8 cellular contexts compared by ENCODE assay signal in genomic region chr4:139619644-139620043, GRCh38. TPM values are rescaled to one million over a fixed set of nuclear protein-coding genes. Genes with fewer than 3 reads are reported as not detected.
DNase-seq lines count a peak whose midpoint lies in the region; ATAC-seq, FAIRE-seq and TF ChIP-seq lines count a peak whose summit lies in the region.

No MANE protein-coding gene starts in this region.

- no CpG with 5 or more reads among the region's 5 CpGs for WGBS in H9 (ENCODE audit: extremely low coverage, insufficient read length, low lambda C conversion rate)
- WGBS in H1 (ENCODE audit: extremely low coverage in 1 of 2, insufficient coverage in 1 of 2, insufficient read length in 1 of 2, insufficient replicate concordance in 2 of 2, low coverage in 1 of 2, low lambda C conversion rate in 2 of 2, missing lambda C conversion rate in 1 of 2), 2 experiments: 78% methylated on average over 5 of the region's 5 CpGs; no CpG with 5 or more reads in 1 of the 2 experiments

- TF ChIP-seq RAD21 in H1 (IDR thresholded peaks at IDR 0.05 in 1 of 2, conservative IDR thresholded peaks at IDR 0.05 in 1 of 2; ENCODE audit: low read depth in 2 of 2, low read length in 2 of 2): peak; percentile 38 to 58; a peak in 3 of 4 replicates

- H3K4me2 ChIP-seq in H9 (ENCODE audit: insufficient read depth, insufficient read length, low read length) (no peak overlapping the region), H1 (ENCODE audit: insufficient read depth in 1 of 2, low read depth in 2 of 2, low read length in 2 of 2) (no peak overlapping the region)

- peaks cover 0 to 7% of the 10 kb centered on the region in 2 experiments; a peak in 2 of 5 replicates for H3K9me3 Mint-ChIP-seq in H9
- no peaks in the 10 kb centered on the region for H3K9me3 Mint-ChIP-seq in stimulated activated effector memory CD8-positive, alpha-beta T cell treated with anti-CD3 and anti-CD28 coated beads, Interleukin-12 subunit alpha, Interleukin-12 subunit beta, amount 100 ng/mL, for 72 hours

- H3K27me3 Mint-ChIP-seq in H9 (ENCODE audit: low read depth): peaks cover 80% of the 10 kb centered on the region

- DNase-seq in NCI-H748 (lab: John Stamatoyannopoulos, UW; ENCODE audit: unreplicated experiment) (peak; percentile 5), NCI-H748 treated with DMSO at 0.1 percent for 48 hours (lab: John Stamatoyannopoulos, UW) (no peak), H9 (no peak), NB4 (ENCODE audit: low read depth) (peak; percentile 32), H1 (ENCODE audit: low read depth in 1 of 2, low spot score in 2 of 2) (no peak), mesenteric fat pad (ENCODE audit: low spot score) (no peak), retina (no peak)
- DNase-seq in stimulated activated effector memory CD8-positive, alpha-beta T cell treated with anti-CD3 and anti-CD28 coated beads, Interleukin-12 subunit alpha, Interleukin-12 subunit beta, amount 100 ng/mL, for 72 hours (ENCODE audit: low spot score in 2 of 2): no peak

- H3K27ac ChIP-seq in H9 (ENCODE audit: insufficient read length, low read depth, low read length) (no peak overlapping the region), H1 (ENCODE audit: low read depth, low read length) (no peak overlapping the region)

- POLR2A ChIA-PET in H1 (lab: Charles Lee; ENCODE audit: partially characterized antibody): interaction anchor here (1.5 kb wide), 1 partner anchor 14 kb away, joined by 5 read pairs; no protein-coding TSS in a partner anchor

- H3K36me3 ChIP-seq in H1 (ENCODE audit: control insufficient read depth in 2 of 4, insufficient read depth in 4 of 4, low read length in 3 of 4): no peaks in the 10 kb centered on the region; a peak in 1 of 8 replicates

- TF ChIP-seq CTCF in H9 (conservative IDR thresholded peaks at IDR 0.05) (peak; percentile 75), NB4 (IDR thresholded peaks at IDR 0.05; ENCODE audit: low read depth, low read length) (peak; percentile 65), H1 (IDR thresholded peaks at IDR 0.05; ENCODE audit: control extremely low read depth in 1 of 3, insufficient read depth in 1 of 3, low read depth in 1 of 3, low read length in 3 of 3) (peak in 2 of 3 experiments; percentile 67 to 71; a peak in 3 of 4 replicates)

- H2BK120ac ChIP-seq in H9 (ENCODE audit: low read depth, low read length, poor library complexity, severe bottlenecking) (no peak overlapping the region), H1 (replicated peaks; ENCODE audit: low read depth, low read length) (no peak overlapping the region)

- H4K8ac ChIP-seq in H9 (replicated peaks; ENCODE audit: insufficient read length, low read depth, low read length) (no peak overlapping the region), H1 (ENCODE audit: extremely low read depth, insufficient read depth, low read length) (no peak overlapping the region)

- no peak overlapping the region for H3K18ac ChIP-seq in H9 (ENCODE audit: insufficient read length, low read depth, low read length)
- H3K18ac ChIP-seq in H1 (ENCODE audit: extremely low read depth, low read length): no peak overlapping the region

- H3K79me2 ChIP-seq in H9 (ENCODE audit: insufficient read depth, low read length) (no peaks in the 10 kb centered on the region; the same call in 1 of the 2 replicates), H1 (ENCODE audit: control insufficient read depth in 1 of 2, insufficient read depth in 2 of 2, low read length in 2 of 2) (no peaks in the 10 kb centered on the region)

- peak; percentile 54 for ATAC-seq in stimulated activated effector memory CD8-positive, alpha-beta T cell treated with anti-CD3 and anti-CD28 coated beads, Interleukin-12 subunit alpha, Interleukin-12 subunit beta, amount 100 ng/mL, for 72 hours

- no peak overlapping the region for H3K4me3 Mint-ChIP-seq in H9
- no peak overlapping the region for H3K4me3 Mint-ChIP-seq in stimulated activated effector memory CD8-positive, alpha-beta T cell treated with anti-CD3 and anti-CD28 coated beads, Interleukin-12 subunit alpha, Interleukin-12 subunit beta, amount 100 ng/mL, for 72 hours

- H2AFZ ChIP-seq in H9 (ENCODE audit: low read length) (no peak overlapping the region), H1 (ENCODE audit: low read length) (no peak overlapping the region)

- H3K36me3 Mint-ChIP-seq in H9 (ENCODE audit: insufficient read depth in 1 of 3, low read depth in 3 of 3): no peaks in the 10 kb centered on the region
- no peaks in the 10 kb centered on the region for H3K36me3 Mint-ChIP-seq in stimulated activated effector memory CD8-positive, alpha-beta T cell treated with anti-CD3 and anti-CD28 coated beads, Interleukin-12 subunit alpha, Interleukin-12 subunit beta, amount 100 ng/mL, for 72 hours

- TF ChIP-seq POLR2A in NB4 (IDR thresholded peaks at IDR 0.05; ENCODE audit: extremely low read depth, insufficient read length): no peak
- no peak for TF ChIP-seq POLR2A in H1 (IDR thresholded peaks at IDR 0.05; ENCODE audit: control extremely low read depth in 1 of 2, low read depth in 2 of 2, low read length in 2 of 2)

- TF ChIP-seq EP300 in H1 (IDR thresholded peaks at IDR 0.05; ENCODE audit: borderline replicate concordance in 1 of 2, low read depth in 2 of 2, low read length in 2 of 2): no peak

- H3K79me1 ChIP-seq in H9 (ENCODE audit: insufficient read depth, low read depth, low read length, poor library complexity, severe bottlenecking) (no peaks in the 10 kb centered on the region), H1 (ENCODE audit: low read depth, low read length) (no peaks in the 10 kb centered on the region)

- H2BK15ac ChIP-seq in H9 (ENCODE audit: low read depth, low read length) (no peak overlapping the region), H1 (ENCODE audit: low read length) (no peak overlapping the region)

- no peak overlapping the region for H3K4ac ChIP-seq in H9 (ENCODE audit: low read depth, low read length)
- no peak overlapping the region for H3K4ac ChIP-seq in H1 (replicated peaks; ENCODE audit: insufficient read length, low read depth, low read length)

- H3K23me2 ChIP-seq in H9 (ENCODE audit: insufficient read length, low read depth, low read length, poor library complexity, severe bottlenecking): no peaks in the 10 kb centered on the region
- peaks cover 1% of the 10 kb centered on the region; the same call in 1 of the 2 replicates for H3K23me2 ChIP-seq in H1 (ENCODE audit: low read depth, low read length)

- H3K9me3 ChIP-seq in H9 (ENCODE audit: control insufficient read depth, low read depth, low read length): no peaks in the 10 kb centered on the region
- no peaks in the 10 kb centered on the region for H3K9me3 ChIP-seq in H1 (ENCODE audit: insufficient read depth in 2 of 2, low read depth in 1 of 2, low read length in 1 of 2)

- H2AK5ac ChIP-seq in H9 (ENCODE audit: insufficient read length, low read length) (no peak overlapping the region), H1 (ENCODE audit: low read depth, low read length) (no peak overlapping the region)

- CTCF ChIA-PET in H1 (lab: Charles Lee; ENCODE audit: partially characterized antibody): interaction anchor here (0.6 to 18.2 kb wide), 33 partner anchors 8 to 613 kb away, joined by 3 to 264 read pairs (median 5); no protein-coding TSS in a partner anchor

- peak; percentile 84 for FAIRE-seq in H1 (lab: Jason Lieb, UNC)

- H3K27me3 ChIP-seq in H9 (ENCODE audit: insufficient read depth, low read length) (peaks cover 21% of the 10 kb centered on the region), H1 (replicated peaks in 1 of 4; ENCODE audit: control insufficient read depth in 3 of 4, extremely low read depth in 1 of 4, insufficient read depth in 3 of 4, low read length in 3 of 4) (peaks cover 22 to 35% (median 27%) of the 10 kb centered on the region in 4 experiments)

- H4K20me1 ChIP-seq in H9 (ENCODE audit: control insufficient read depth, insufficient read depth, insufficient read length) (no peaks in the 10 kb centered on the region), H1 (replicated peaks in 1 of 2; ENCODE audit: control insufficient read depth in 1 of 2, insufficient read depth in 2 of 2, low read length in 2 of 2) (peaks cover 0 to under 1% of the 10 kb centered on the region in 2 experiments)

- H3T11ph ChIP-seq in H9 (ENCODE audit: low read length): no peak overlapping the region

- peaks cover 16 to 26% of the 10 kb centered on the region in 2 experiments for H3K4me1 Mint-ChIP-seq in H9
- no peaks in the 10 kb centered on the region for H3K4me1 Mint-ChIP-seq in stimulated activated effector memory CD8-positive, alpha-beta T cell treated with anti-CD3 and anti-CD28 coated beads, Interleukin-12 subunit alpha, Interleukin-12 subunit beta, amount 100 ng/mL, for 72 hours

- H4K91ac ChIP-seq in H9 (ENCODE audit: insufficient read length, low read depth, low read length): no peak overlapping the region
- H4K91ac ChIP-seq in H1 (replicated peaks; ENCODE audit: insufficient read length, low read length): no peak overlapping the region

- no peak overlapping the region for H3K56ac ChIP-seq in H9 (ENCODE audit: insufficient read length, low read depth, low read length)
- H3K56ac ChIP-seq in H1 (replicated peaks; ENCODE audit: insufficient read length, low read depth, low read length): no peak overlapping the region

- no peak overlapping the region for H4K5ac ChIP-seq in H9 (ENCODE audit: insufficient read length, low read depth, low read length)
- no peak overlapping the region for H4K5ac ChIP-seq in H1 (ENCODE audit: insufficient read length, low read depth, low read length)

- H3K23ac ChIP-seq in H9 (ENCODE audit: insufficient read length, low read depth, low read length): no peak overlapping the region
- no peak overlapping the region for H3K23ac ChIP-seq in H1 (ENCODE audit: insufficient read length)

- H2BK20ac ChIP-seq in H9 (ENCODE audit: low read depth, low read length, poor library complexity, severe bottlenecking) (no peak overlapping the region), H1 (ENCODE audit: low read length) (no peak overlapping the region)

- no peak overlapping the region for H3K4me3 ChIP-seq in NB4 (ENCODE audit: low read depth, low read length)
- H3K4me3 ChIP-seq in H1 (ENCODE audit: extremely low read depth in 1 of 4, insufficient read depth in 2 of 4, low read depth in 3 of 4, low read length in 4 of 4): no peak overlapping the region

- H3K9ac ChIP-seq in H9 (ENCODE audit: extremely low read depth, insufficient read length, low read length): no peak overlapping the region
- no peak overlapping the region for H3K9ac ChIP-seq in H1 (replicated peaks in 1 of 4; ENCODE audit: extremely low read depth in 1 of 4, low read depth in 3 of 4, low read length in 3 of 4)

- no peak overlapping the region for H3K27ac Mint-ChIP-seq in H9
- no peak overlapping the region for H3K27ac Mint-ChIP-seq in stimulated activated effector memory CD8-positive, alpha-beta T cell treated with anti-CD3 and anti-CD28 coated beads, Interleukin-12 subunit alpha, Interleukin-12 subunit beta, amount 100 ng/mL, for 72 hours

- H2BK5ac ChIP-seq in H9 (ENCODE audit: insufficient read length, low read length) (no peak overlapping the region), H1 (ENCODE audit: low read depth, low read length) (no peak overlapping the region)

- H3K4me1 ChIP-seq in H9 (ENCODE audit: insufficient read depth, low read length) (peaks cover 2% of the 10 kb centered on the region; the same call in 1 of the 2 replicates), H1 (replicated peaks in 1 of 4; ENCODE audit: control insufficient read depth in 3 of 4, insufficient read depth in 4 of 4, low read length in 3 of 4) (peaks cover under 1% of the 10 kb centered on the region in 4 experiments; a peak in 5 of 7 replicates)

- H2BK12ac ChIP-seq in H9 (ENCODE audit: insufficient read length, low read depth, low read length): no peak overlapping the region
- H2BK12ac ChIP-seq in H1 (ENCODE audit: low read depth, low read length): no peak overlapping the region

- H3K14ac ChIP-seq in H9 (ENCODE audit: insufficient read depth, low read length) (no peak overlapping the region), H1 (ENCODE audit: insufficient read length) (no peak overlapping the region)

RNA-seq across cellular contexts. Expression of gene MGST2, which starts 46.0 kb away (rescaled TPM):
- 6.4 and 6.5 TPM in 2 replicates for total RNA-seq in H9 (2021)
- 7.4 and 8.0 TPM in 2 replicates for total RNA-seq in H1 (2021; fragmentation: NEBNext Ultra II Directional; extraction: Animal tissue kit (Norgen Biotek cat#: 25700))
- 6.1 and 13.6 TPM in 2 replicates for polyA plus RNA-seq in H1 (2011; rRNA removed)
- 7.5 TPM for polyA plus RNA-seq in H1 (2011; cell fraction: cytosol; rRNA removed)
- 2.3 TPM for polyA plus RNA-seq in H1 (2011; cell fraction: nucleus; rRNA removed)
- 6.9 to 10.7 TPM (median 9.8 TPM) in 4 replicates for polyA plus RNA-seq in H1 (2012, experiment 1 of 2)
- 15.1 TPM for polyA plus RNA-seq in H1 (2012, experiment 2 of 2)
- polyA plus RNA-seq in H1 (2013, experiment 1 of 2): 25.1 TPM
- polyA plus RNA-seq in H1 (2013, experiment 2 of 2): 29.6 TPM
- polyA minus RNA-seq in H1 (2011; rRNA and poly(A)+ RNA removed): 2.4 and 2.6 TPM in 2 replicates
- 3.0 TPM for polyA minus RNA-seq in H1 (2011; cell fraction: cytosol; rRNA and poly(A)+ RNA removed)
- 3.3 TPM for polyA minus RNA-seq in H1 (2011; cell fraction: nucleus; rRNA and poly(A)+ RNA removed)
- total RNA-seq in mesenteric fat pad: 53.7 TPM

Comparison
In these comparisons a context has a peak if more than half of its experiments do, and no peak if none do; other contexts are left out.
1. DNase-seq: peak in NCI-H748 (single experiment) and NB4 (single experiment); none in NCI-H748 treated with DMSO at 0.1 percent for 48 hours (single experiment), H9 (single experiment), H1 (0 of 2), stimulated activated effector memory CD8-positive, alpha-beta T cell treated with anti-CD3 and anti-CD28 coated beads, Interleukin-12 subunit alpha, Interleukin-12 subunit beta, amount 100 ng/mL, for 72 hours (0 of 2), mesenteric fat pad (single experiment) and retina (single experiment).
2. Peak in every context shown above with its lines, with median percentiles within 50 percentile points of each other: CTCF ChIP-seq.